ENCODE assay signal across 8 cellular contexts in the genomic region with DNA sequence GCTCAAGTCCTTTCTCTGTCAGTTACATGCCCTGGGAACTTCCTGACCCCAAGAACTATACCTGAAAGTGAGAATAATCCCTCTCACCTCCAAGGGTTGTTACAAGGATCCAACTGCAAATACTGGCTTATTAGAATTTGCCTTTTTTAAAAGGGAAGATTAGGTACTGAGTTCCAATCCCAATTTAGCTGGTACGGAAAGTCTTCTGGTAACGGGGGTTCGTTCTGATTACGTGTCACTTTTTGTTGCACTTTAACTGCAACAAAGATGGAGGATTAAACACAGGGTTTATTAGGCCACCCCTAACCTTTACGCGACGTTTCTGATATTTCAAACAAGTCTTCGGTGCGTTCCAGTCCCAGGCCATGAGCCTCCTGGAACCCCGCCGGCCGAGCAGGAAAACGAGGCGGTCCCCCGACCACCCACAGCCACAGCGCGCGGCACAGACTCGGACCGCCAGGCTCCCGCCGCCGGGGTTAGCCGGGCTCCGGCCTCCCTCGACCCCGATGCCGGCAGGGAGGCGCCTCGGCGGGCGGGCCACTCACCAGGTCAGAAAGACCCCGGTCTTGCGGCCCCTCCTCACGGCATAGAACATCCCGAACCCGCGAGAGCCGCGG. TPM values are rescaled to one million over a fixed set of nuclear protein-coding genes. Genes with fewer than 3 reads are reported as not detected.
DNase-seq lines count a peak whose midpoint lies in the region; ATAC-seq and TF ChIP-seq lines count a peak whose summit lies in the region.

No MANE protein-coding gene starts in this region.

- H3K27me3 Mint-ChIP-seq in activated T-cell treated with anti-CD3 and anti-CD28 coated beads, Interleukin-2, amount 50 U/mL, for 72 hours (ENCODE audit: low read depth): no peaks in the 10 kb centered on the region
- no peaks in the 10 kb centered on the region for H3K27me3 Mint-ChIP-seq in activated B cell treated with CpG ODN at 0.5 μM for 24 hours

- peak overlapping the region; percentile 72 to 94 for H3K4me3 ChIP-seq in right atrium auricular region

- peak overlapping the region; percentile 84 to 90 for H3K27ac ChIP-seq in right atrium auricular region

- H3K36me3 Mint-ChIP-seq in activated T-cell treated with anti-CD3 and anti-CD28 coated beads, Interleukin-2, amount 50 U/mL, for 72 hours (ENCODE audit: insufficient read depth in 2 of 2): peaks cover 10 to 25% of the 10 kb centered on the region in 2 donors
- peaks cover 64% of the 10 kb centered on the region for H3K36me3 Mint-ChIP-seq in activated B cell treated with CpG ODN at 0.5 μM for 24 hours (ENCODE audit: low read depth)
- peaks cover 87% of the 10 kb centered on the region for H3K36me3 Mint-ChIP-seq in stimulated activated effector memory CD8-positive, alpha-beta T cell treated with anti-CD3 and anti-CD28 coated beads, Interleukin-12 subunit alpha, Interleukin-12 subunit beta, amount 100 ng/mL, for 72 hours

- ATAC-seq in activated T-cell treated with anti-CD3 and anti-CD28 coated beads, Interleukin-2, amount 50 U/mL, for 72 hours (replicated peaks in 1 of 2): peak; percentile 5 to 37
- ATAC-seq in HG03095 (IDR thresholded peaks at IDR 0.05; ENCODE audit: unreplicated experiment) (peak; percentile 18), activated B cell treated with CpG ODN at 0.5 μM for 24 hours (ENCODE audit: low read depth) (peak; percentile 12)
- ATAC-seq in stimulated activated effector memory CD8-positive, alpha-beta T cell treated with anti-CD3 and anti-CD28 coated beads, Interleukin-12 subunit alpha, Interleukin-12 subunit beta, amount 100 ng/mL, for 72 hours: peak; percentile 53

- peaks cover 40% of the 10 kb centered on the region for H3K36me3 ChIP-seq in right atrium auricular region

- DNase-seq in activated T-cell treated with anti-CD3 and anti-CD28 coated beads, Interleukin-2, amount 50 U/mL, for 72 hours: peak in 1 of 2 donors; percentile 5
- DNase-seq in activated T-cell treated with anti-CD3 and anti-CD28 coated beads for 4 hours (no peak), activated B cell treated with CpG ODN at 0.5 μM for 24 hours (no peak), right atrium auricular region (ENCODE audit: low spot score) (no peak), NCI-H748 treated with DMSO at 0.1 percent for 48 hours (lab: John Stamatoyannopoulos, UW) (no peak)
- no peak for DNase-seq in stimulated activated effector memory CD8-positive, alpha-beta T cell treated with anti-CD3 and anti-CD28 coated beads, Interleukin-12 subunit alpha, Interleukin-12 subunit beta, amount 100 ng/mL, for 72 hours (ENCODE audit: low spot score in 2 of 2)
- no peak for DNase-seq in stimulated activated CD4-positive, alpha-beta T cell treated with anti-CD3 and anti-CD28 coated beads, Interleukin-4, amount 100 ng/mL, for 24 hours

- H3K27ac Mint-ChIP-seq in activated T-cell treated with anti-CD3 and anti-CD28 coated beads, Interleukin-2, amount 50 U/mL, for 72 hours: peak overlapping the region; percentile 95
- H3K27ac Mint-ChIP-seq in activated B cell treated with CpG ODN at 0.5 μM for 24 hours: peak overlapping the region; percentile 97
- peak overlapping the region; percentile 97 for H3K27ac Mint-ChIP-seq in stimulated activated effector memory CD8-positive, alpha-beta T cell treated with anti-CD3 and anti-CD28 coated beads, Interleukin-12 subunit alpha, Interleukin-12 subunit beta, amount 100 ng/mL, for 72 hours

- H3K27me3 ChIP-seq in right atrium auricular region: no peaks in the 10 kb centered on the region

- H3K4me1 ChIP-seq in right atrium auricular region: peaks cover 0 to 18% of the 10 kb centered on the region in 2 donors

- POLR2A ChIA-PET in activated B cell treated with CpG ODN at 0.5 μM for 24 hours (lab: Charles Lee): interaction anchor here (0.8 to 4.7 kb wide), 17 partner anchors 12 to 335 kb away, joined by 3 to 128 read pairs (median 4); partner anchors contain the start of genes ADI1, EIPR1, RPS7 and TRAPPC12

- H3K4me1 Mint-ChIP-seq in activated T-cell treated with anti-CD3 and anti-CD28 coated beads, Interleukin-2, amount 50 U/mL, for 72 hours (ENCODE audit: low read depth): peaks cover 56% of the 10 kb centered on the region
- peaks cover 38% of the 10 kb centered on the region for H3K4me1 Mint-ChIP-seq in activated B cell treated with CpG ODN at 0.5 μM for 24 hours
- peaks cover 28% of the 10 kb centered on the region for H3K4me1 Mint-ChIP-seq in stimulated activated effector memory CD8-positive, alpha-beta T cell treated with anti-CD3 and anti-CD28 coated beads, Interleukin-12 subunit alpha, Interleukin-12 subunit beta, amount 100 ng/mL, for 72 hours

- intact Hi-C loops in activated B cell treated with CpG ODN at 0.5 μM for 24 hours (cut with micrococcal nuclease): loop anchor here (1.0 kb wide), 5 partner anchors 18 to 180 kb away; partner anchors contain the start of genes ADI1, EIPR1 and RPS7

- H3K4me3 Mint-ChIP-seq in activated T-cell treated with anti-CD3 and anti-CD28 coated beads, Interleukin-2, amount 50 U/mL, for 72 hours: peak overlapping the region; percentile 92 to 97
- peak overlapping the region; percentile 91 for H3K4me3 Mint-ChIP-seq in activated B cell treated with CpG ODN at 0.5 μM for 24 hours
- peak overlapping the region; percentile 84 for H3K4me3 Mint-ChIP-seq in stimulated activated effector memory CD8-positive, alpha-beta T cell treated with anti-CD3 and anti-CD28 coated beads, Interleukin-12 subunit alpha, Interleukin-12 subunit beta, amount 100 ng/mL, for 72 hours

- H3K9me3 ChIP-seq in right atrium auricular region: no peaks in the 10 kb centered on the region

- TF ChIP-seq CTCF in activated B cell treated with CpG ODN at 0.5 μM for 24 hours (IDR thresholded peaks at IDR 0.05) (no peak), right atrium auricular region (IDR thresholded peaks at IDR 0.05) (no peak)

- CTCF ChIA-PET in activated B cell treated with CpG ODN at 0.5 μM for 24 hours (lab: Charles Lee): no interaction called here

- H3K9me3 Mint-ChIP-seq in activated T-cell treated with anti-CD3 and anti-CD28 coated beads, Interleukin-2, amount 50 U/mL, for 72 hours: no peaks in the 10 kb centered on the region
- H3K9me3 Mint-ChIP-seq in activated B cell treated with CpG ODN at 0.5 μM for 24 hours: no peaks in the 10 kb centered on the region
- H3K9me3 Mint-ChIP-seq in stimulated activated effector memory CD8-positive, alpha-beta T cell treated with anti-CD3 and anti-CD28 coated beads, Interleukin-12 subunit alpha, Interleukin-12 subunit beta, amount 100 ng/mL, for 72 hours: no peaks in the 10 kb centered on the region

RNA-seq across cellular contexts. Expression of gene RNASEH1, which starts 0.4 kb away (rescaled TPM):
- 10 to 100 TPM; 23.4 to 24.1 TPM for total RNA-seq in activated T-cell treated with anti-CD3 and anti-CD28 coated beads, Interleukin-2, amount 50 U/mL, for 72 hours
- 27.4 and 28.5 TPM in 2 replicates for total RNA-seq in activated B cell treated with CpG ODN at 0.5 μM for 24 hours
- 10 to 100 TPM; 16.9 to 18.6 TPM for total RNA-seq in right atrium auricular region

RNA-seq across cellular contexts. Expression of gene RPS7, which starts 17.4 kb away (rescaled TPM):
- total RNA-seq in activated T-cell treated with anti-CD3 and anti-CD28 coated beads, Interleukin-2, amount 50 U/mL, for 72 hours: 1,000 to 10,000 TPM; 1,606 to 1,760 TPM
- 2,155 and 2,436 TPM in 2 replicates for total RNA-seq in activated B cell treated with CpG ODN at 0.5 μM for 24 hours
- 1,000 to 10,000 TPM; 1,479 to 1,487 TPM for total RNA-seq in right atrium auricular region

RNA-seq across cellular contexts. Expression of gene COLEC11, which starts 37.2 kb away (rescaled TPM):
- under 1 TPM; 0.21 to 0.41 TPM for total RNA-seq in activated T-cell treated with anti-CD3 and anti-CD28 coated beads, Interleukin-2, amount 50 U/mL, for 72 hours
- not detected in 2 replicates for total RNA-seq in activated B cell treated with CpG ODN at 0.5 μM for 24 hours
- 10 to 100 TPM; 27.8 to 56.6 TPM for total RNA-seq in right atrium auricular region

RNA-seq across cellular contexts. Expression of gene ADI1, which starts 38.4 kb away (rescaled TPM):
- 10 to 100 TPM; 24.1 to 26.4 TPM for total RNA-seq in activated T-cell treated with anti-CD3 and anti-CD28 coated beads, Interleukin-2, amount 50 U/mL, for 72 hours
- 19.2 and 20.5 TPM in 2 replicates for total RNA-seq in activated B cell treated with CpG ODN at 0.5 μM for 24 hours
- 100 to 1,000 TPM; 130 to 184 TPM for total RNA-seq in right atrium auricular region

Comparison
In these comparisons a context has a peak if more than half of its experiments do, and no peak if none do; other contexts are left out.
1. RNA of gene COLEC11, which starts 37.2 kb away (total RNA-seq): 27.8 to 56.6 TPM in right atrium auricular region; 0.21 to 0.41 TPM in activated T-cell treated with anti-CD3 and anti-CD28 coated beads, Interleukin-2, amount 50 U/mL, for 72 hours and not detected in activated B cell treated with CpG ODN at 0.5 μM for 24 hours; every median in the first group is over 10 times any median in the second.
2. Peak in every context shown above with its lines, with median percentiles within 50 percentile points of each other: ATAC-seq, H3K27ac Mint-ChIP-seq and H3K4me3 Mint-ChIP-seq.